In the genomic region with DNA sequence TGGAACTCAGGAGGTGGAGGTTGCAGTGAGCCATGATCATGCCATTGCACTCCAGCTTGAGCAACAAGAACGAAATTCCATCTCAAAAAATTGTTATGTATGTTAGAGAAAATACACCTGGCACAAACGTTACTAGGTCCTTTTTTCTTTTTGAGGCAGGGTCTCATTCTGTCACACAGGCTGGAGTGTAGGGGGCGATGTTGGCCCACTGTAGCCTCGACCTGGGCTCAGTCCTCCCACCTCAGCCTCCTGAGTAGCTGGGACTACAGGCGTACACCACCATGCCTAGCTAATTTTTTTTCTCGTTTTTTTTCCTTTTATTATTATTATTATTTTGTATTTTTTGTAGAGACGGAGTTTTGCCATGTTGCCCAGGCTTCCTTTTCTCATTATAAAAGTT, we compare ENCODE assay signal across 10 cellular contexts. TPM values are rescaled to one million over a fixed set of nuclear protein-coding genes. Genes with fewer than 3 reads are reported as not detected.
DNase-seq lines count a peak whose midpoint lies in the region; ATAC-seq and TF ChIP-seq lines count a peak whose summit lies in the region.
"Had no signal": no experiment of that assay in that cellular context is flagged by ENCODE, and none has a peak within 500 bp of the region (broad histone marks: within the 10 kb centered on the region; RNA-seq: fewer than 3 reads in every experiment).

No MANE protein-coding gene starts in this region.

- H3K27ac Mint-ChIP-seq in activated CD8-positive, alpha-beta T cell treated with anti-CD3 and anti-CD28 coated beads for 36 hours = no peak overlapping the region
- no peak overlapping the region for H3K27ac Mint-ChIP-seq in activated CD8-positive, alpha-beta T cell treated with anti-CD3 and anti-CD28 coated beads, Interleukin-2, amount 10 ng/mL, durations not matched to agents 7 days and 5 days

- POLR2A ChIA-PET in activated CD8-positive, alpha-beta T cell treated with anti-CD3 and anti-CD28 coated beads for 36 hours (lab: Charles Lee) = interaction anchor here (0.6 to 0.7 kb wide), 3 partner anchors 13 to 145 kb away, joined by 3 read pairs; partner anchors contain the start of gene ATP8B2
- POLR2A ChIA-PET in activated CD8-positive, alpha-beta T cell treated with anti-CD3 and anti-CD28 coated beads, Interleukin-2, amount 10 ng/mL, durations not matched to agents 7 days and 5 days (lab: Charles Lee) = no interaction called here

- peak; percentile 49 for TF ChIP-seq CTCF in activated CD8-positive, alpha-beta T cell treated with anti-CD3 and anti-CD28 coated beads for 36 hours (IDR thresholded peaks at IDR 0.05)
- peak; percentile 8 for TF ChIP-seq CTCF in astrocyte of the cerebellum (IDR thresholded peaks at IDR 0.05; ENCODE audit: low read depth, low read length, missing control alignments)

- intact Hi-C loops in activated CD8-positive, alpha-beta T cell treated with anti-CD3 and anti-CD28 coated beads for 36 hours (cut with micrococcal nuclease) = no loop called here

- no peaks in the 10 kb centered on the region for H3K9me3 Mint-ChIP-seq in activated CD8-positive, alpha-beta T cell treated with anti-CD3 and anti-CD28 coated beads for 36 hours
- H3K9me3 Mint-ChIP-seq in activated CD8-positive, alpha-beta T cell treated with anti-CD3 and anti-CD28 coated beads, Interleukin-2, amount 10 ng/mL, durations not matched to agents 7 days and 5 days (ENCODE audit: insufficient read depth) = no peaks in the 10 kb centered on the region
- H3K9me3 Mint-ChIP-seq: naive thymus-derived CD4-positive, alpha-beta T cell had no signal

- no peak overlapping the region for H3K4me3 ChIP-seq in astrocyte of the cerebellum (ENCODE audit: low read depth, low read length)
- H3K4me3 ChIP-seq: Peyer's patch had no signal

- peaks cover 26% of the 10 kb centered on the region for H3K4me1 Mint-ChIP-seq in activated CD8-positive, alpha-beta T cell treated with anti-CD3 and anti-CD28 coated beads for 36 hours (ENCODE audit: low read depth)
- H3K4me1 Mint-ChIP-seq in activated CD8-positive, alpha-beta T cell treated with anti-CD3 and anti-CD28 coated beads, Interleukin-2, amount 10 ng/mL, durations not matched to agents 7 days and 5 days (ENCODE audit: low read depth) = peaks cover 28% of the 10 kb centered on the region

- no peak for ATAC-seq in activated CD8-positive, alpha-beta T cell treated with anti-CD3 and anti-CD28 coated beads for 36 hours
- ATAC-seq in activated CD8-positive, alpha-beta T cell treated with anti-CD3 and anti-CD28 coated beads, Interleukin-2, amount 10 ng/mL, durations not matched to agents 7 days and 5 days = no peak
- ATAC-seq: naive thymus-derived CD4-positive, alpha-beta T cell had no signal

- CTCF ChIA-PET in activated CD8-positive, alpha-beta T cell treated with anti-CD3 and anti-CD28 coated beads for 36 hours (lab: Charles Lee) = interaction anchor here (0.8 to 3.5 kb wide), 18 partner anchors 9 to 203 kb away, joined by 3 to 45 read pairs (median 3); partner anchors contain the start of gene ATP8B2
- CTCF ChIA-PET in activated CD8-positive, alpha-beta T cell treated with anti-CD3 and anti-CD28 coated beads, Interleukin-2, amount 10 ng/mL, durations not matched to agents 7 days and 5 days (lab: Charles Lee) = interaction anchor here (0.6 to 3.2 kb wide), 9 partner anchors 13 to 203 kb away, joined by 3 to 39 read pairs (median 4); no protein-coding TSS in a partner anchor

- H3K36me3 Mint-ChIP-seq in activated CD8-positive, alpha-beta T cell treated with anti-CD3 and anti-CD28 coated beads for 36 hours (ENCODE audit: low read depth) = peaks cover 39% of the 10 kb centered on the region
- peaks cover 33% of the 10 kb centered on the region for H3K36me3 Mint-ChIP-seq in activated CD8-positive, alpha-beta T cell treated with anti-CD3 and anti-CD28 coated beads, Interleukin-2, amount 10 ng/mL, durations not matched to agents 7 days and 5 days (ENCODE audit: low read depth)

- DNase-seq in activated CD8-positive, alpha-beta T cell treated with anti-CD3 and anti-CD28 coated beads for 36 hours = peak; percentile 49
- no peak for DNase-seq in activated CD8-positive, alpha-beta T cell treated with anti-CD3 and anti-CD28 coated beads, Interleukin-2, amount 10 ng/mL, durations not matched to agents 7 days and 5 days
- DNase-seq in NCI-H460 (ENCODE audit: extremely low read depth, low read depth) = peak; percentile 25
- no peak for DNase-seq in astrocyte of the cerebellum (ENCODE audit: low read depth)
- DNase-seq in stimulated activated CD4-positive, alpha-beta T cell treated with anti-CD3 and anti-CD28 coated beads, Interleukin-4, amount 100 ng/mL, for 1 hour = peak; percentile 29
- no peak for DNase-seq in pons (ENCODE audit: low spot score)
- no peak for DNase-seq in cerebellar nuclear complex (lab: John Stamatoyannopoulos, UW)
- no peak for DNase-seq in NCI-H2081 treated with DMSO at 0.1 percent for 48 hours (lab: John Stamatoyannopoulos, UW)
- DNase-seq: Peyer's patch had no signal

- H3K27me3 Mint-ChIP-seq in activated CD8-positive, alpha-beta T cell treated with anti-CD3 and anti-CD28 coated beads for 36 hours = no peaks in the 10 kb centered on the region
- H3K27me3 Mint-ChIP-seq in activated CD8-positive, alpha-beta T cell treated with anti-CD3 and anti-CD28 coated beads, Interleukin-2, amount 10 ng/mL, durations not matched to agents 7 days and 5 days (ENCODE audit: low read depth) = no peaks in the 10 kb centered on the region
- H3K27me3 Mint-ChIP-seq: naive thymus-derived CD4-positive, alpha-beta T cell had no signal

- in situ Hi-C loops in astrocyte of the cerebellum (cut with HindIII; ENCODE audit: low sequenced_read_pairs) = no loop called here

- H3K4me3 Mint-ChIP-seq in activated CD8-positive, alpha-beta T cell treated with anti-CD3 and anti-CD28 coated beads for 36 hours = no peak overlapping the region
- no peak overlapping the region for H3K4me3 Mint-ChIP-seq in activated CD8-positive, alpha-beta T cell treated with anti-CD3 and anti-CD28 coated beads, Interleukin-2, amount 10 ng/mL, durations not matched to agents 7 days and 5 days
- H3K4me3 Mint-ChIP-seq: naive thymus-derived CD4-positive, alpha-beta T cell had no signal

RNA-seq across cellular contexts. Expression of gene HAX1, which starts 4.4 kb away (rescaled TPM):
- 100 to 1,000 TPM; 163 to 170 TPM for total RNA-seq in activated CD8-positive, alpha-beta T cell treated with anti-CD3 and anti-CD28 coated beads for 36 hours
- total RNA-seq in activated CD8-positive, alpha-beta T cell treated with anti-CD3 and anti-CD28 coated beads, Interleukin-2, amount 10 ng/mL, durations not matched to agents 7 days and 5 days = 100 to 1,000 TPM; 110 to 119 TPM
- total RNA-seq in NCI-H460 (2014; rRNA removed; shearing (Covaris generic)) = 392 and 427 TPM in 2 replicates
- 290 and 325 TPM in 2 replicates for polyA plus RNA-seq in NCI-H460 (2014; cell fraction: nucleus; rRNA removed)

RNA-seq across cellular contexts. Expression of gene AQP10, which starts 44.1 kb away (rescaled TPM):
- total RNA-seq in activated CD8-positive, alpha-beta T cell treated with anti-CD3 and anti-CD28 coated beads for 36 hours = under 1 TPM in 1 of 2 experiments, not detected in 1; 0.14 TPM
- total RNA-seq in activated CD8-positive, alpha-beta T cell treated with anti-CD3 and anti-CD28 coated beads, Interleukin-2, amount 10 ng/mL, durations not matched to agents 7 days and 5 days = not detected
- total RNA-seq in NCI-H460 (2014; rRNA removed; shearing (Covaris generic)) = not detected in 2 replicates
- polyA plus RNA-seq in NCI-H460 (2014; cell fraction: nucleus; rRNA removed) = not detected in 2 replicates
- polyA plus RNA-seq: naive thymus-derived CD4-positive, alpha-beta T cell had no signal

RNA-seq across cellular contexts. Expression of gene ATP8B2, which starts 48.5 kb away (rescaled TPM):
- total RNA-seq in activated CD8-positive, alpha-beta T cell treated with anti-CD3 and anti-CD28 coated beads for 36 hours = 10 to 100 TPM; 52.2 to 54.7 TPM
- total RNA-seq in activated CD8-positive, alpha-beta T cell treated with anti-CD3 and anti-CD28 coated beads, Interleukin-2, amount 10 ng/mL, durations not matched to agents 7 days and 5 days = 10 to 100 TPM; 65.3 to 71.6 TPM
- total RNA-seq in NCI-H460 (2014; rRNA removed; shearing (Covaris generic)) = 14.5 and 16.8 TPM in 2 replicates
- 16.6 and 27.7 TPM in 2 replicates for polyA plus RNA-seq in NCI-H460 (2014; cell fraction: nucleus; rRNA removed)

RNA-seq across cellular contexts. Expression of gene UBAP2L, which starts 56.0 kb away (rescaled TPM):
- total RNA-seq in activated CD8-positive, alpha-beta T cell treated with anti-CD3 and anti-CD28 coated beads for 36 hours = 100 to 1,000 TPM; 183 to 195 TPM
- 100 to 1,000 TPM; 176 to 179 TPM for total RNA-seq in activated CD8-positive, alpha-beta T cell treated with anti-CD3 and anti-CD28 coated beads, Interleukin-2, amount 10 ng/mL, durations not matched to agents 7 days and 5 days
- total RNA-seq in NCI-H460 (2014; rRNA removed; shearing (Covaris generic)) = 80.7 and 95.5 TPM in 2 replicates
- polyA plus RNA-seq in NCI-H460 (2014; cell fraction: nucleus; rRNA removed) = 143 and 179 TPM in 2 replicates

Comparison
In these comparisons a context has a peak if more than half of its experiments do, and no peak if none do; other contexts are left out.
1. DNase-seq: peak in activated CD8-positive, alpha-beta T cell treated with anti-CD3 and anti-CD28 coated beads for 36 hours (single experiment), NCI-H460 (single experiment) and stimulated activated CD4-positive, alpha-beta T cell treated with anti-CD3 and anti-CD28 coated beads, Interleukin-4, amount 100 ng/mL, for 1 hour (single experiment); none in activated CD8-positive, alpha-beta T cell treated with anti-CD3 and anti-CD28 coated beads, Interleukin-2, amount 10 ng/mL, durations not matched to agents 7 days and 5 days (single experiment), astrocyte of the cerebellum (single experiment), pons (single experiment), cerebellar nuclear complex (0 of 2) and NCI-H2081 treated with DMSO at 0.1 percent for 48 hours (single experiment).